Comparison of ENCODE assay signal across 3 cellular contexts in the genomic region with DNA sequence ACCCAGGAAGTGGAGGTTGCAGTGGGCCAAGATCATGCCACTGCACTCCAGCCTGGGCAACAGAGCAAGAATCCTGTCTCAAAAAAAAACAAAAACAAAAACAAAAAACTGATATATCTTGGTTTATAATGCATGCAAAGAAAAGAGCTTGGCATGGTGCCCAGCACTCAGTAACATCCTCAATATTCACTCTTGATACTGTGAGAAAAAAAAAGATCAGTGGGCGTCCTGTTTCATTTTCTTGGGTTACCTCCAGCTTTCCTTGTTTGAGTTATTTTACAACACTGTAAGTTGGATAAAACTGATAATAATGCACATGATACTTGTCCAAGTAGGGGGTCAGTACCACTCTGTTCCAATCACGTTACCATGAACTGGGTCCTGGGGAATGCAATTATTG.
TF ChIP-seq lines count a peak whose summit lies in the region.

No MANE protein-coding gene starts in this region.

TF ChIP-seq in SK-N-SH, 30 proteins besides CTCF, POLR2A, EP300 and RAD21:
- no peak for TF ChIP-seq TEAD4 (IDR thresholded peaks at IDR 0.05; ENCODE audit: borderline replicate concordance, insufficient read depth)
- TF ChIP-seq FOXJ3 (CRISPR knock-in tag; IDR thresholded peaks at IDR 0.05) = no peak
- no peak for TF ChIP-seq RXRA (IDR thresholded peaks at IDR 0.05; ENCODE audit: borderline replicate concordance, low read depth)
- no peak for TF ChIP-seq TCF12 (IDR thresholded peaks at IDR 0.05)
- no peak for TF ChIP-seq ELF1 (IDR thresholded peaks at IDR 0.05)
- TF ChIP-seq YY1 (IDR thresholded peaks at IDR 0.05; ENCODE audit: low read depth) = no peak
- TF ChIP-seq, protein P1, sequence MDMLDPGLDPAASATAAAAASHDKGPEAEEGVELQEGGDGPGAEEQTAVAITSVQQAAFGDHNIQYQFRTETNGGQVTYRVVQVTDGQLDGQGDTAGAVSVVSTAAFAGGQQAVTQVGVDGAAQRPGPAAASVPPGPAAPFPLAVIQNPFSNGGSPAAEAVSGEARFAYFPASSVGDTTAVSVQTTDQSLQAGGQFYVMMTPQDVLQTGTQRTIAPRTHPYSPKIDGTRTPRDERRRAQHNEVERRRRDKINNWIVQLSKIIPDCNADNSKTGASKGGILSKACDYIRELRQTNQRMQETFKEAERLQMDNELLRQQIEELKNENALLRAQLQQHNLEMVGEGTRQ (IDR thresholded peaks at IDR 0.05; ENCODE audit: borderline replicate concordance, low read depth, low read length) = no peak
- no peak for TF ChIP-seq GABPA (IDR thresholded peaks at IDR 0.05; ENCODE audit: low read depth)
- TF ChIP-seq GATA2 (CRISPR knock-in tag; IDR thresholded peaks at IDR 0.05) = no peak
- TF ChIP-seq, protein P2, sequence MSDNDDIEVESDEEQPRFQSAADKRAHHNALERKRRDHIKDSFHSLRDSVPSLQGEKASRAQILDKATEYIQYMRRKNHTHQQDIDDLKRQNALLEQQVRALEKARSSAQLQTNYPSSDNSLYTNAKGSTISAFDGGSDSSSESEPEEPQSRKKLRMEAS (IDR thresholded peaks at IDR 0.05; ENCODE audit: low read depth) = no peak
- TF ChIP-seq TAF1 (IDR thresholded peaks at IDR 0.05; ENCODE audit: borderline replicate concordance, low read depth, low read length) = no peak
- TF ChIP-seq CHD2 (IDR thresholded peaks at IDR 0.05; ENCODE audit: low read length, partially characterized antibody) = no peak
- TF ChIP-seq, protein P3, sequence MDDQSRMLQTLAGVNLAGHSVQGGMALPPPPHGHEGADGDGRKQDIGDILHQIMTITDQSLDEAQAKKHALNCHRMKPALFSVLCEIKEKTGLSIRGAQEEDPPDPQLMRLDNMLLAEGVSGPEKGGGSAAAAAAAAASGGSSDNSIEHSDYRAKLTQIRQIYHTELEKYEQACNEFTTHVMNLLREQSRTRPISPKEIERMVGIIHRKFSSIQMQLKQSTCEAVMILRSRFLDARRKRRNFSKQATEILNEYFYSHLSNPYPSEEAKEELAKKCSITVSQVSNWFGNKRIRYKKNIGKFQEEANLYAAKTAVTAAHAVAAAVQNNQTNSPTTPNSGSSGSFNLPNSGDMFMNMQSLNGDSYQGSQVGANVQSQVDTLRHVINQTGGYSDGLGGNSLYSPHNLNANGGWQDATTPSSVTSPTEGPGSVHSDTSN (IDR thresholded peaks at IDR 0.05) = no peak
- TF ChIP-seq, protein P4, sequence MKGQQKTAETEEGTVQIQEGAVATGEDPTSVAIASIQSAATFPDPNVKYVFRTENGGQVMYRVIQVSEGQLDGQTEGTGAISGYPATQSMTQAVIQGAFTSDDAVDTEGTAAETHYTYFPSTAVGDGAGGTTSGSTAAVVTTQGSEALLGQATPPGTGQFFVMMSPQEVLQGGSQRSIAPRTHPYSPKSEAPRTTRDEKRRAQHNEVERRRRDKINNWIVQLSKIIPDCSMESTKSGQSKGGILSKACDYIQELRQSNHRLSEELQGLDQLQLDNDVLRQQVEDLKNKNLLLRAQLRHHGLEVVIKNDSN (IDR thresholded peaks at IDR 0.05; ENCODE audit: borderline replicate concordance, low read depth) = no peak
- TF ChIP-seq RFX5 (IDR thresholded peaks at IDR 0.05; ENCODE audit: low read length) = no peak
- TF ChIP-seq, protein P5, sequence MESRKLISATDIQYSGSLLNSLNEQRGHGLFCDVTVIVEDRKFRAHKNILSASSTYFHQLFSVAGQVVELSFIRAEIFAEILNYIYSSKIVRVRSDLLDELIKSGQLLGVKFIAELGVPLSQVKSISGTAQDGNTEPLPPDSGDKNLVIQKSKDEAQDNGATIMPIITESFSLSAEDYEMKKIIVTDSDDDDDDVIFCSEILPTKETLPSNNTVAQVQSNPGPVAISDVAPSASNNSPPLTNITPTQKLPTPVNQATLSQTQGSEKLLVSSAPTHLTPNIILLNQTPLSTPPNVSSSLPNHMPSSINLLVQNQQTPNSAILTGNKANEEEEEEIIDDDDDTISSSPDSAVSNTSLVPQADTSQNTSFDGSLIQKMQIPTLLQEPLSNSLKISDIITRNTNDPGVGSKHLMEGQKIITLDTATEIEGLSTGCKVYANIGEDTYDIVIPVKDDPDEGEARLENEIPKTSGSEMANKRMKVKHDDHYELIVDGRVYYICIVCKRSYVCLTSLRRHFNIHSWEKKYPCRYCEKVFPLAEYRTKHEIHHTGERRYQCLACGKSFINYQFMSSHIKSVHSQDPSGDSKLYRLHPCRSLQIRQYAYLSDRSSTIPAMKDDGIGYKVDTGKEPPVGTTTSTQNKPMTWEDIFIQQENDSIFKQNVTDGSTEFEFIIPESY (IDR thresholded peaks at IDR 0.05; ENCODE audit: borderline replicate concordance, low read depth) = no peak
- TF ChIP-seq MEF2A (IDR thresholded peaks at IDR 0.05; ENCODE audit: borderline replicate concordance, low read depth) = no peak

TF ChIP-seq in SK-N-SH treated with all-trans-retinoic acid at 6 μM for 48 hours, 23 proteins besides CTCF, POLR2A, EP300 and RAD21 (continues in another document):
- TF ChIP-seq ZNF565 (CRISPR knock-in tag; conservative IDR thresholded peaks at IDR 0.05; ENCODE audit: low read depth) (no peak), ZC3H10 (CRISPR knock-in tag; IDR thresholded peaks at IDR 0.05) (no peak), ZNF70 (CRISPR knock-in tag; IDR thresholded peaks at IDR 0.05) (no peak), ARNTL (CRISPR knock-in tag; IDR thresholded peaks at IDR 0.05; ENCODE audit: borderline replicate concordance, low read depth) (no peak), CSDC2 (CRISPR knock-in tag; IDR thresholded peaks at IDR 0.05) (no peak), ZNF8 (CRISPR knock-in tag; IDR thresholded peaks at IDR 0.05) (no peak), SNAI2 (CRISPR knock-in tag; IDR thresholded peaks at IDR 0.05) (no peak), ISL1 (CRISPR knock-in tag; IDR thresholded peaks at IDR 0.05) (no peak), ESRRG (CRISPR knock-in tag; IDR thresholded peaks at IDR 0.05) (no peak), PPARA (CRISPR knock-in tag; IDR thresholded peaks at IDR 0.05; ENCODE audit: borderline replicate concordance) (no peak)
- TF ChIP-seq, protein P6, sequence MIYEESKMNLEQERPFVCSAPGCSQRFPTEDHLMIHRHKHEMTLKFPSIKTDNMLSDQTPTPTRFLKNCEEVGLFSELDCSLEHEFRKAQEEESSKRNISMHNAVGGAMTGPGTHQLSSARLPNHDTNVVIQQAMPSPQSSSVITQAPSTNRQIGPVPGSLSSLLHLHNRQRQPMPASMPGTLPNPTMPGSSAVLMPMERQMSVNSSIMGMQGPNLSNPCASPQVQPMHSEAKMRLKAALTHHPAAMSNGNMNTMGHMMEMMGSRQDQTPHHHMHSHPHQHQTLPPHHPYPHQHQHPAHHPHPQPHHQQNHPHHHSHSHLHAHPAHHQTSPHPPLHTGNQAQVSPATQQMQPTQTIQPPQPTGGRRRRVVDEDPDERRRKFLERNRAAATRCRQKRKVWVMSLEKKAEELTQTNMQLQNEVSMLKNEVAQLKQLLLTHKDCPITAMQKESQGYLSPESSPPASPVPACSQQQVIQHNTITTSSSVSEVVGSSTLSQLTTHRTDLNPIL (CRISPR knock-in tag; IDR thresholded peaks at IDR 0.05; ENCODE audit: low read depth) = no peak
- TF ChIP-seq, protein P7, sequence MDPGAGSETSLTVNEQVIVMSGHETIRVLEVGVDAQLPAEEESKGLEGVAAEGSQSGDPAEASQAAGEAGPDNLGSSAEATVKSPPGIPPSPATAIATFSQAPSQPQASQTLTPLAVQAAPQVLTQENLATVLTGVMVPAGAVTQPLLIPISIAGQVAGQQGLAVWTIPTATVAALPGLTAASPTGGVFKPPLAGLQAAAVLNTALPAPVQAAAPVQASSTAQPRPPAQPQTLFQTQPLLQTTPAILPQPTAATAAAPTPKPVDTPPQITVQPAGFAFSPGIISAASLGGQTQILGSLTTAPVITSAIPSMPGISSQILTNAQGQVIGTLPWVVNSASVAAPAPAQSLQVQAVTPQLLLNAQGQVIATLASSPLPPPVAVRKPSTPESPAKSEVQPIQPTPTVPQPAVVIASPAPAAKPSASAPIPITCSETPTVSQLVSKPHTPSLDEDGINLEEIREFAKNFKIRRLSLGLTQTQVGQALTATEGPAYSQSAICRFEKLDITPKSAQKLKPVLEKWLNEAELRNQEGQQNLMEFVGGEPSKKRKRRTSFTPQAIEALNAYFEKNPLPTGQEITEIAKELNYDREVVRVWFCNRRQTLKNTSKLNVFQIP (CRISPR knock-in tag; IDR thresholded peaks at IDR 0.05; ENCODE audit: borderline replicate concordance, low read depth) = no peak
- TF ChIP-seq, protein P8, sequence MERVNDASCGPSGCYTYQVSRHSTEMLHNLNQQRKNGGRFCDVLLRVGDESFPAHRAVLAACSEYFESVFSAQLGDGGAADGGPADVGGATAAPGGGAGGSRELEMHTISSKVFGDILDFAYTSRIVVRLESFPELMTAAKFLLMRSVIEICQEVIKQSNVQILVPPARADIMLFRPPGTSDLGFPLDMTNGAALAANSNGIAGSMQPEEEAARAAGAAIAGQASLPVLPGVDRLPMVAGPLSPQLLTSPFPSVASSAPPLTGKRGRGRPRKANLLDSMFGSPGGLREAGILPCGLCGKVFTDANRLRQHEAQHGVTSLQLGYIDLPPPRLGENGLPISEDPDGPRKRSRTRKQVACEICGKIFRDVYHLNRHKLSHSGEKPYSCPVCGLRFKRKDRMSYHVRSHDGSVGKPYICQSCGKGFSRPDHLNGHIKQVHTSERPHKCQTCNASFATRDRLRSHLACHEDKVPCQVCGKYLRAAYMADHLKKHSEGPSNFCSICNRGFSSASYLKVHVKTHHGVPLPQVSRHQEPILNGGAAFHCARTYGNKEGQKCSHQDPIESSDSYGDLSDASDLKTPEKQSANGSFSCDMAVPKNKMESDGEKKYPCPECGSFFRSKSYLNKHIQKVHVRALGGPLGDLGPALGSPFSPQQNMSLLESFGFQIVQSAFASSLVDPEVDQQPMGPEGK (CRISPR knock-in tag; IDR thresholded peaks at IDR 0.05; ENCODE audit: borderline replicate concordance) = no peak

TF ChIP-seq in K562, 482 proteins besides CTCF, POLR2A, EP300 and RAD21:
- TF ChIP-seq ZNF239 (CRISPR knock-in tag; IDR thresholded peaks at IDR 0.05) = no peak
- TF ChIP-seq NFIC (IDR thresholded peaks at IDR 0.05) = peak; percentile 19; the same call in 1 of the 2 replicates
